Comparison of ENCODE assay signal across 8 cellular contexts in genomic region chr19:49149652-49150105, GRCh38. TPM values are rescaled to one million over a fixed set of nuclear protein-coding genes. Genes with fewer than 3 reads are reported as not detected.
DNase-seq lines count a peak whose midpoint lies in the region; ATAC-seq and TF ChIP-seq lines count a peak whose summit lies in the region.

No MANE protein-coding gene starts in this region.

- H3K36me3 ChIP-seq in mesodermal cell (ENCODE audit: control insufficient read depth, insufficient read depth, low read length) = no peaks in the 10 kb centered on the region
- H3K36me3 ChIP-seq in tibial artery = no peaks in the 10 kb centered on the region

- peaks cover 64% of the 10 kb centered on the region for H3K27me3 Mint-ChIP-seq in T-helper 17 cell

- DNase-seq in SIG-M5 treated with dmso at 0.1 percent for 504 hours (lab: John Stamatoyannopoulos, UW; ENCODE audit: unreplicated experiment) = peak; percentile 50
- no peak for DNase-seq in SIG-M5 (lab: John Stamatoyannopoulos, UW)
- DNase-seq in NCI-H1092 (lab: John Stamatoyannopoulos, UW) = peak; percentile 61
- no peak for DNase-seq in T-helper 17 cell
- DNase-seq in epithelial cell of esophagus (ENCODE audit: low read depth) = peak; percentile 76
- peak; percentile 70 to 86 for DNase-seq in tibial artery

- peaks cover 28% of the 10 kb centered on the region for H3K4me1 Mint-ChIP-seq in T-helper 17 cell

- H3K4me3 ChIP-seq in epithelial cell of esophagus (ENCODE audit: low read length) (peak overlapping the region; percentile 77), mesodermal cell (ENCODE audit: extremely low read depth, insufficient read depth, low read length, poor library complexity, severe bottlenecking) (peak overlapping the region; percentile 56), tibial artery (peak overlapping the region; percentile 73 to 78)

- H3K27ac Mint-ChIP-seq in T-helper 17 cell = no peak overlapping the region

- H3K27me3 ChIP-seq in tibial artery = no peaks in the 10 kb centered on the region

- peaks cover 9% of the 10 kb centered on the region for H3K36me3 Mint-ChIP-seq in T-helper 17 cell (ENCODE audit: low read depth)

- H3K9me3 ChIP-seq in T-helper 17 cell (ENCODE audit: control insufficient read depth, low read length, poor library complexity, severe bottlenecking) (no peaks in the 10 kb centered on the region), mesodermal cell (ENCODE audit: control insufficient read depth, low read length) (no peaks in the 10 kb centered on the region), tibial artery (no peaks in the 10 kb centered on the region)

- H3K4me1 ChIP-seq in mesodermal cell (ENCODE audit: control insufficient read depth, insufficient read depth, low read length, poor library complexity, severe bottlenecking) = peaks cover 7% of the 10 kb centered on the region
- H3K4me1 ChIP-seq in tibial artery = peaks cover 0 to 52% (median 37%) of the 10 kb centered on the region in 4 donors

- 0 to 2% methylated on average over 11 to 22 of the region's 23 CpGs for WGBS in mesodermal cell (ENCODE audit: insufficient coverage in 2 of 2), 2 experiments

- intact Hi-C loops in tibial artery (cut with DNase I; ENCODE audit: low total_unique reads) = loop anchor here (5.0 kb wide), 3 partner anchors 32 to 52 kb away; partner anchors contain the start of genes C19orf73 and PPFIA3

- TF ChIP-seq CTCF in epithelial cell of esophagus (IDR thresholded peaks at IDR 0.05; ENCODE audit: insufficient read depth, low read depth, low read length, missing control alignments) = no peak
- peak in 1 of 2 experiments; percentile 10 for TF ChIP-seq CTCF in tibial artery (IDR thresholded peaks at IDR 0.05)

- peak overlapping the region; percentile 86 for H3K4me3 Mint-ChIP-seq in T-helper 17 cell

- H3K27ac ChIP-seq in mesodermal cell (ENCODE audit: low read depth, low read length, severe bottlenecking) (peak overlapping the region; percentile 89), tibial artery (peak overlapping the region; percentile 71 to 80)

- ATAC-seq in T-helper 17 cell (no peak), GM21737 (IDR thresholded peaks at IDR 0.05; ENCODE audit: unreplicated experiment) (no peak)

RNA-seq across cellular contexts. Expression of gene HRC, which starts 5.5 kb away (rescaled TPM):
- not detected for total RNA-seq in T-helper 17 cell
- 11.2 TPM for polyA plus RNA-seq in mesodermal cell (2013, experiment 1 of 2)
- 10.9 TPM for polyA plus RNA-seq in mesodermal cell (2013, experiment 2 of 2)

RNA-seq across cellular contexts. Expression of gene TRPM4, which starts 7.9 kb away (rescaled TPM):
- total RNA-seq in T-helper 17 cell = under 1 TPM in 1 of 2 donors, not detected in 1; 0.25 TPM
- 25.4 TPM for polyA plus RNA-seq in mesodermal cell (2013, experiment 1 of 2)
- 22.0 TPM for polyA plus RNA-seq in mesodermal cell (2013, experiment 2 of 2)

RNA-seq across cellular contexts. Expression of gene PPFIA3, which starts 30.3 kb away (rescaled TPM):
- total RNA-seq in T-helper 17 cell = 1 to 10 TPM; 2.6 to 3.9 TPM
- polyA plus RNA-seq in mesodermal cell (2013, experiment 1 of 2) = 18.0 TPM
- polyA plus RNA-seq in mesodermal cell (2013, experiment 2 of 2) = 13.7 TPM

RNA-seq across cellular contexts. Expression of gene C19orf73, which starts 30.7 kb away (rescaled TPM):
- total RNA-seq in T-helper 17 cell = 1 to 10 TPM; 3.6 to 3.9 TPM
- polyA plus RNA-seq in mesodermal cell (2013, experiment 1 of 2) = 2.5 TPM
- 2.5 TPM for polyA plus RNA-seq in mesodermal cell (2013, experiment 2 of 2)

RNA-seq across cellular contexts. Expression of gene LIN7B, which starts 35.5 kb away (rescaled TPM):
- total RNA-seq in T-helper 17 cell = 1 to 10 TPM; 4.7 to 5.2 TPM
- 14.7 TPM for polyA plus RNA-seq in mesodermal cell (2013, experiment 1 of 2)
- 9.3 TPM for polyA plus RNA-seq in mesodermal cell (2013, experiment 2 of 2)

Comparison
In these comparisons a context has a peak if more than half of its experiments do, and no peak if none do; other contexts are left out.
1. DNase-seq: peak in SIG-M5 treated with dmso at 0.1 percent for 504 hours (single experiment), NCI-H1092 (single experiment), epithelial cell of esophagus (single experiment) and tibial artery (2 of 2); none in SIG-M5 (single experiment) and T-helper 17 cell (0 of 3).
2. Peak in every context shown above with its lines, with median percentiles within 50 percentile points of each other: H3K4me3 ChIP-seq.